ENCODE assay signal across 9 cellular contexts in genomic region chr2:55839182-55839819, GRCh38.
DNase-seq lines count a peak whose midpoint lies in the region; ATAC-seq, FAIRE-seq and TF ChIP-seq lines count a peak whose summit lies in the region.
"Had no signal": no experiment of that assay in that cellular context is flagged by ENCODE, and none has a peak within 500 bp of the region (broad histone marks: within the 10 kb centered on the region; RNA-seq: fewer than 3 reads in every experiment).

No MANE protein-coding gene starts in this region.

- no peaks in the 10 kb centered on the region for H3K9me3 Mint-ChIP-seq in Calu3 (ENCODE audit: low read depth, unreplicated experiment)

- peak overlapping the region; percentile 37 for H3K4me3 Mint-ChIP-seq in Calu3 (ENCODE audit: low read depth, unreplicated experiment)
- H3K4me3 Mint-ChIP-seq: CD8-positive, alpha-beta memory T cell had no signal

- CTCF ChIA-PET in Calu3 (lab: Charles Lee) = no interaction called here

- H3K27ac ChIP-seq in right lobe of liver = no peak overlapping the region
- no peak overlapping the region for H3K27ac ChIP-seq in kidney (ENCODE audit: low read depth in 2 of 2, low read length in 2 of 2)

- DNase-seq in Calu3 = peak; percentile 67
- DNase-seq in NCI-H2029 (lab: John Stamatoyannopoulos, UW) = peak; percentile 94
- peak; percentile 42 for DNase-seq in astrocyte of the spinal cord (ENCODE audit: low read depth, low spot score)
- peak in 1 of 3 donors; percentile 48 for DNase-seq in right lobe of liver
- no peak for DNase-seq in kidney
- DNase-seq in activated CD8-positive, alpha-beta memory T cell treated with anti-CD3 and anti-CD28 coated beads for 24 hours = no peak
- DNase-seq in C1 segment of cervical spinal cord (lab: John Stamatoyannopoulos, UW) = no peak
- DNase-seq: CD8-positive, alpha-beta memory T cell had no signal

- H3K4me3 ChIP-seq in astrocyte of the spinal cord (ENCODE audit: low read depth, low read length) = no peak overlapping the region
- no peak overlapping the region for H3K4me3 ChIP-seq in right lobe of liver
- no peak overlapping the region for H3K4me3 ChIP-seq in kidney (ENCODE audit: low read length in 2 of 2)

- ATAC-seq in right lobe of liver = peak; percentile 92 to 96 (median 94)
- ATAC-seq in HG03565 (IDR thresholded peaks at IDR 0.05; ENCODE audit: unreplicated experiment) = no peak

- no peaks in the 10 kb centered on the region for H3K27me3 Mint-ChIP-seq in Calu3 (ENCODE audit: unreplicated experiment)

- WGBS in right lobe of liver (ENCODE audit: insufficient coverage, low coverage, low lambda C conversion rate, missing lambda C conversion rate) = 37% methylated on average over 7 of the region's 7 CpGs

- H3K4me1 ChIP-seq in right lobe of liver = peaks cover 0 to 12% (median 3%) of the 10 kb centered on the region in 4 donors
- no peaks in the 10 kb centered on the region for H3K4me1 ChIP-seq in kidney (ENCODE audit: control insufficient read depth in 1 of 2, insufficient read depth in 1 of 2, low read depth in 1 of 2, low read length in 2 of 2)

- H3K9ac ChIP-seq in kidney (ENCODE audit: low read length in 2 of 2) = no peak overlapping the region

- in situ Hi-C loops in astrocyte of the spinal cord (cut with HindIII; ENCODE audit: low sequenced_read_pairs) = no loop called here

- H3K27ac Mint-ChIP-seq in Calu3 (ENCODE audit: unreplicated experiment) = peak overlapping the region; percentile 42
- H3K27ac Mint-ChIP-seq: CD8-positive, alpha-beta memory T cell had no signal

- intact Hi-C loops in Calu3 (cut with micrococcal nuclease; ENCODE audit: unreplicated experiment) = no loop called here
- intact Hi-C loops in right lobe of liver (cut with DNase I) = no loop called here
- intact Hi-C loops in kidney (cut with DNase I) = no loop called here

- no peaks in the 10 kb centered on the region for H3K36me3 Mint-ChIP-seq in Calu3 (ENCODE audit: insufficient read depth, unreplicated experiment)
- H3K36me3 Mint-ChIP-seq: CD8-positive, alpha-beta memory T cell had no signal

- H3K36me3 ChIP-seq in right lobe of liver (no peaks in the 10 kb centered on the region), kidney (ENCODE audit: control insufficient read depth in 1 of 2, insufficient read depth in 2 of 2, low read length in 2 of 2) (no peaks in the 10 kb centered on the region)

- H3K4me1 Mint-ChIP-seq in Calu3 (ENCODE audit: low read depth, unreplicated experiment) = no peaks in the 10 kb centered on the region
- H3K4me1 Mint-ChIP-seq: CD8-positive, alpha-beta memory T cell had no signal

- TF ChIP-seq CTCF in Calu3 (IDR thresholded peaks at IDR 0.05; ENCODE audit: unreplicated experiment) = no peak
- no peak for TF ChIP-seq CTCF in astrocyte of the spinal cord (IDR thresholded peaks at IDR 0.05; ENCODE audit: low read depth, low read length)
- TF ChIP-seq CTCF in right lobe of liver (IDR thresholded peaks at IDR 0.05) = no peak
- TF ChIP-seq CTCF in kidney (IDR thresholded peaks at IDR 0.05; ENCODE audit: borderline replicate concordance, extremely low read depth, insufficient read depth) = no peak

- no peaks in the 10 kb centered on the region for H3K27me3 ChIP-seq in right lobe of liver

- no peak for TF ChIP-seq POLR2A in right lobe of liver (IDR thresholded peaks at IDR 0.05)

- FAIRE-seq in kidney (lab: Jason Lieb, UNC) = no peak

- H3K9me3 ChIP-seq in right lobe of liver = no peaks in the 10 kb centered on the region
- no peaks in the 10 kb centered on the region for H3K9me3 ChIP-seq in kidney (ENCODE audit: control insufficient read depth in 1 of 2, low read length in 2 of 2)

- BruUV-seq in Calu3 (replicated peaks; lab: Mats Ljungman, UMichigan) = no TSS peak

Comparison
In these comparisons a context has a peak if more than half of its experiments do, and no peak if none do; other contexts are left out.
1. DNase-seq: peak in Calu3 (single experiment), NCI-H2029 (single experiment) and astrocyte of the spinal cord (single experiment); none in kidney (single experiment), activated CD8-positive, alpha-beta memory T cell treated with anti-CD3 and anti-CD28 coated beads for 24 hours (single experiment) and C1 segment of cervical spinal cord (0 of 14).